ENCODE assay signal across 8 cellular contexts in the genomic region with DNA sequence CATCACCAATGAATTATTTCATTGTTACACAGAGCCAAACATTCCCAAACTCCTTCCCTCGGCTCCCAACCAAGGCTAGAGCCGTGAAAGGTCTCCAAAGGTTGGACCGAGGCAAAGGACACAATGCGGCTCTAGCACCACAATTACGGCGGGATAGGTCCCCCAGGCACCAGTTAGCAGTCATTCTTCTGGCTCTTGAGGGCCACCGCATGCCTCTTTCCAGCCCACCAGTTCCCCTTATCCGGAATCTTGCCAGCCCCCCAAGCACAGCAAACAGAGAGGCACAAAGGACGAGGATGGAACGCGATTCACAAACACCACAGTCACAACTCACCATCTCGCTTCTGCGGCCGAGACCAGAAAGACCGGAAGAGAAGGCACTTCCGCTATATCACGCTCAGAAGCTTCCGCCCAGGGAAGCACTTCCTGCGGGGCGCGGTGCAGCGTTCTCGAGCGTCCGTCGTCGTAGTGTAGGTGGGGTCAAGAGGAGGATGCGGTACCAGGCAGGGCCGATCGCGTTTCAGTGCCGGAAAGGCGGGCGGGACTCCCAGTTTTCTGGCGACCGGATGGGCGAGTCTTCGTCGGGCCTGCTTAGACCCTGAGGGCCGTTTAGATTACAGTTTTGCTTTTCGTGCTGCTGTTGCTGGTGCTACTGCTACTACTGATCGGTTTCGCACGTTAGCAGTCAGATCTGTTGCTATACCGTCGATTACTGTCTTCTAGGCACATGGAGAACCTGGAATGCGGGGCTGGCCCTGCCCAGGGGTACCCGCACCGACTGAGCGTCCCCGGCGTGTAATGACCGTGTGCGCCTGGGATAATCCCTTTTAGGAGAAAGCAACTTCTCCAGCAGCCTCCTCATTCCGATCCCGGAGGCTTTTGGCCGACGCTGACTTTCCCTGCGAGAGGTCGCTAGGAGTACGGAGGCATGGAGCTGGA. TPM values are rescaled to one million over a fixed set of nuclear protein-coding genes. Genes with fewer than 3 reads are reported as not detected.
DNase-seq lines count a peak whose midpoint lies in the region; ATAC-seq and TF ChIP-seq lines count a peak whose summit lies in the region.

A gene (minus strand): TSS at position 374 of the 939 bp plus-strand sequence. CDS start 37 bp downstream, at position 337.

- intact Hi-C loops in colonic mucosa (cut with DNase I) = loop anchor here (5.0 kb wide), 1 partner anchor 78 kb away; a partner anchor contains a TSS

- peak within 1 kb of the TSS; percentile 83 for H3K27ac ChIP-seq in colonic mucosa
- peak within 1 kb of the TSS; percentile 93 for H3K27ac ChIP-seq in layer of hippocampus (ENCODE audit: low read depth, low read length)

- ATAC-seq in HG03460 (IDR thresholded peaks at IDR 0.05; ENCODE audit: unreplicated experiment) = peak; percentile 96

- H3K36me3 ChIP-seq in BE2C = peaks cover 47% of the 10 kb centered on the region
- peaks cover 19% of the 10 kb centered on the region for H3K36me3 ChIP-seq in colonic mucosa

- H3K4me3 ChIP-seq in BE2C (ENCODE audit: low read depth, low read length) (peak within 1 kb of the TSS; percentile 86), colonic mucosa (peak within 1 kb of the TSS; percentile 68)

- no peaks in the 10 kb centered on the region for H3K9me3 ChIP-seq in BE2C
- H3K9me3 ChIP-seq in colonic mucosa = no peaks in the 10 kb centered on the region

- no peaks in the 10 kb centered on the region for H3K4me1 ChIP-seq in BE2C
- H3K4me1 ChIP-seq in colonic mucosa = no peaks in the 10 kb centered on the region

- H3K9ac ChIP-seq in colonic mucosa (ENCODE audit: low read depth in 2 of 2, low read length in 2 of 2) = peak within 1 kb of the TSS; percentile 70 to 93

- TF ChIP-seq CTCF in BE2C (IDR thresholded peaks at IDR 0.05; ENCODE audit: low read depth, low read length) (no peak), colonic mucosa (IDR thresholded peaks at IDR 0.05) (no peak)

- H3K27me3 ChIP-seq in BE2C (no peaks in the 10 kb centered on the region), colonic mucosa (no peaks in the 10 kb centered on the region), layer of hippocampus (ENCODE audit: control insufficient read depth, insufficient read depth, low read length) (no peaks in the 10 kb centered on the region)

- DNase-seq in BE2C = peak; percentile 97
- peak; percentile 72 for DNase-seq in GM19240 (ENCODE audit: insufficient read length, low spot score)
- peak; percentile 96 to 99 for DNase-seq in NCI-H526 (lab: John Stamatoyannopoulos, UW)
- DNase-seq in activated CD4-positive, alpha-beta T cell treated with anti-CD3 and anti-CD28 coated beads for 48 hours = peak; percentile 95
- DNase-seq in colonic mucosa = peak; percentile 95
- DNase-seq in stimulated activated CD4-positive, alpha-beta T cell treated with anti-CD3 and anti-CD28 coated beads, Interleukin-1b, Interleukin-23, amount 100 ng/mL, for 4 hours (ENCODE audit: low read depth in 2 of 2) = peak; percentile 79 to 86

RNA-seq across cellular contexts. Expression of the gene that starts here (rescaled TPM):
- polyA plus RNA-seq in BE2C (2012; ENCODE audit: insufficient read depth, insufficient read length, low read depth) = 1,449 TPM
- total RNA-seq in colonic mucosa = 100 to 1,000 TPM; 867 to 934 TPM

Comparison
In these comparisons a context has a peak if more than half of its experiments do, and no peak if none do; other contexts are left out.
1. Peak in every context shown above with its lines: DNase-seq, ATAC-seq, H3K4me3 ChIP-seq and H3K27ac ChIP-seq.